In the genomic region with DNA sequence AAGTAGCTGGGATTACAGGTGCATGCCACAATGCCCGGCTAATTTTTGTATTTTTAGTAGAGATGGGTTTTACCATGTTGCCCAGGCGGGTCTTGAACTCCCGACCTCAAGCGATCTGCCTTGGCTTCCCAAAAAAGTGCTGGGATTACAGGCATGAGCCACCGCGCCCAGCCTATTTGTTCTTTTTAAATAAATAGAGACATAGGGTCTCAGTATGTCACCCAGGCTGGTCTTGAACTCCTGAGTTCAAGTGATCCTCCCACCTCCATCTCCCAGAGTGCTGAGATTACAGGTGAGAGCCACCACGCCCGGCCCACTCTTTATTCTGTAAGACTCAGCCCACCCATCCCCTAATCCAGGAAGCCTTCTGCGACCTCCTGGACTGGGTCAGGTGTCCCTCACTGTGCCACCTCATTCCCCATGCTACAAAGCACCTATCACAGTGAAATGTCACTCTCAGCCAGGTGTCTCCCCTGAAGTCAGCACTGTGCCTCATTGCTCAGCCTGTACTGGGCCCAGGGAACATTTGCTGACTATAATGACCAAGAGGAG, we compare ENCODE assay signal across 18 cellular contexts. TPM values are rescaled to one million over a fixed set of nuclear protein-coding genes. Genes with fewer than 3 reads are reported as not detected.
DNase-seq lines count a peak whose midpoint lies in the region; ATAC-seq and TF ChIP-seq lines count a peak whose summit lies in the region.
"Had no signal": no experiment of that assay in that cellular context is flagged by ENCODE, and none has a peak within 500 bp of the region (broad histone marks: within the 10 kb centered on the region; RNA-seq: fewer than 3 reads in every experiment).

No MANE protein-coding gene starts in this region.

- TF ChIP-seq POLR2A in gastrocnemius medialis (IDR thresholded peaks at IDR 0.05), result no peak

- no peak for TF ChIP-seq CTCF in 22Rv1 (IDR thresholded peaks at IDR 0.05)
- TF ChIP-seq CTCF in RWPE1 (conservative IDR thresholded peaks at IDR 0.05; ENCODE audit: low read depth), result no peak
- TF ChIP-seq CTCF in gastrocnemius medialis (IDR thresholded peaks at IDR 0.05 in 4 of 5, conservative IDR thresholded peaks at IDR 0.05 in 1 of 5), result no peak

- H3K9me3 ChIP-seq in gastrocnemius medialis, result no peaks in the 10 kb centered on the region

- H3K36me3 ChIP-seq in gastrocnemius medialis, result peaks cover 0 to 12% of the 10 kb centered on the region in 2 donors

- POLR2A ChIA-PET in RWPE1 (lab: Yijun Ruan, JAX; ENCODE audit: low non-redundant PET) (no interaction called here), HEK293T (lab: Yijun Ruan, JAX) (no interaction called here)

- peak overlapping the region; percentile 86 for H3K27ac ChIP-seq in 22Rv1
- H3K27ac ChIP-seq in RWPE1, result peak overlapping the region; percentile 76
- peak overlapping the region; percentile 94 to 99 (median 98) for H3K27ac ChIP-seq in gastrocnemius medialis
- H3K27ac ChIP-seq: parathyroid adenoma had no signal

- DNase-seq in RWPE1 (ENCODE audit: low spot score) (no peak), left cardiac atrium (peak; percentile 6), gastrocnemius medialis (no peak), HEK293T (ENCODE audit: extremely low spot score) (no peak)
- DNase-seq in activated CD8-positive, alpha-beta memory T cell treated with anti-CD3 and anti-CD28 coated beads for 24 hours, result no peak
- DNase-seq: activated B cell treated with CpG ODN at 0.5 μM for 24 hours; CD8-positive, alpha-beta T cell; central memory CD4-positive, alpha-beta T cell; DMS79 treated with DMSO at 0.1 percent for 48 hours; glutamatergic neuron; KG1; NCI-H187 treated with DMSO at 0.1 percent for 48 hours had no signal

- peaks cover 37 to 50% of the 10 kb centered on the region in 2 donors for H3K4me1 ChIP-seq in gastrocnemius medialis

- no peaks in the 10 kb centered on the region for H3K27me3 ChIP-seq in gastrocnemius medialis

- no peak overlapping the region for H3K4me3 ChIP-seq in gastrocnemius medialis

- CTCF ChIA-PET in RWPE1 (lab: Yijun Ruan, JAX), result interaction anchor here (0.6 kb wide), 1 partner anchor 449 kb away, joined by 3 read pairs; no protein-coding TSS in a partner anchor
- CTCF ChIA-PET in HEK293T (lab: Yijun Ruan, JAX), result interaction anchor here (0.8 kb wide), 1 partner anchor 22 kb away, joined by 3 read pairs; no protein-coding TSS in a partner anchor

- intact Hi-C loops in left cardiac atrium (cut with DNase I), result loop anchor here in 1 of 2 donors (2.0 kb wide), 1 partner anchor 41 kb away; no protein-coding TSS in a partner anchor
- intact Hi-C loops in gastrocnemius medialis (cut with DNase I; ENCODE audit: low total_unique reads), result loop anchor here (2.0 kb wide), 1 partner anchor 23 kb away; no protein-coding TSS in a partner anchor

- ATAC-seq in left cardiac atrium (no peak), gastrocnemius medialis (no peak), GM21367 (IDR thresholded peaks at IDR 0.05; ENCODE audit: unreplicated experiment) (no peak), GM19397 (IDR thresholded peaks at IDR 0.05; ENCODE audit: unreplicated experiment) (no peak)
- ATAC-seq: activated T-helper 17 cell treated with anti-CD3 and anti-CD28 coated beads, Interleukin-2, amount 50 U/mL, for 72 hours; CD8-positive, alpha-beta T cell; PC-3 had no signal

- in situ Hi-C loops in gastrocnemius medialis (cut with MboI; ENCODE audit: low sequenced_read_pairs in 4 of 4), result loop anchor here in 1 of 4 donors (10.0 kb wide), 1 partner anchor 77 kb away; the partner anchor contains the start of gene POR

TF ChIP-seq in HEK293T, 16 proteins besides CTCF, POLR2A, EP300 and RAD21:
- TF ChIP-seq L3MBTL2 (conservative IDR thresholded peaks at IDR 0.05) (no peak), BHLHE40 (IDR thresholded peaks at IDR 0.05; ENCODE audit: borderline replicate concordance) (no peak), FOXM1 (IDR thresholded peaks at IDR 0.05; ENCODE audit: borderline replicate concordance) (no peak), FOXK2 (IDR thresholded peaks at IDR 0.05) (no peak)
- TF ChIP-seq, protein P1, sequence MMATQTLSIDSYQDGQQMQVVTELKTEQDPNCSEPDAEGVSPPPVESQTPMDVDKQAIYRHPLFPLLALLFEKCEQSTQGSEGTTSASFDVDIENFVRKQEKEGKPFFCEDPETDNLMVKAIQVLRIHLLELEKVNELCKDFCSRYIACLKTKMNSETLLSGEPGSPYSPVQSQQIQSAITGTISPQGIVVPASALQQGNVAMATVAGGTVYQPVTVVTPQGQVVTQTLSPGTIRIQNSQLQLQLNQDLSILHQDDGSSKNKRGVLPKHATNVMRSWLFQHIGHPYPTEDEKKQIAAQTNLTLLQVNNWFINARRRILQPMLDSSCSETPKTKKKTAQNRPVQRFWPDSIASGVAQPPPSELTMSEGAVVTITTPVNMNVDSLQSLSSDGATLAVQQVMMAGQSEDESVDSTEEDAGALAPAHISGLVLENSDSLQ (IDR thresholded peaks at IDR 0.05), result no peak
TF ChIP-seq in HEK293T: peak in this region for 0.

RNA-seq across cellular contexts. Expression of gene TMEM120A, which starts 2.8 kb away (rescaled TPM):
- total RNA-seq in left cardiac atrium, result 10 to 100 TPM; 63.5 to 98.3 TPM
- total RNA-seq in gastrocnemius medialis, result 10 to 100 TPM; 21.3 to 56.7 (median 38.2) TPM

RNA-seq across cellular contexts. Expression of gene STYXL1, which starts 56.2 kb away (rescaled TPM):
- total RNA-seq in left cardiac atrium (10 to 100 TPM in 1 of 2 donors, 1 to 10 TPM in 1; 8.2 to 24.1 TPM), gastrocnemius medialis (10 to 100 TPM; 10.0 to 31.5 (median 17.3) TPM)

RNA-seq across cellular contexts. Expression of gene MDH2, which starts 56.3 kb away (rescaled TPM):
- total RNA-seq in left cardiac atrium, result 100 to 1,000 TPM; 339 to 374 TPM
- 100 to 1,000 TPM; 236 to 344 (median 284) TPM for total RNA-seq in gastrocnemius medialis
